8 cellular contexts compared by ENCODE assay signal in the genomic region with DNA sequence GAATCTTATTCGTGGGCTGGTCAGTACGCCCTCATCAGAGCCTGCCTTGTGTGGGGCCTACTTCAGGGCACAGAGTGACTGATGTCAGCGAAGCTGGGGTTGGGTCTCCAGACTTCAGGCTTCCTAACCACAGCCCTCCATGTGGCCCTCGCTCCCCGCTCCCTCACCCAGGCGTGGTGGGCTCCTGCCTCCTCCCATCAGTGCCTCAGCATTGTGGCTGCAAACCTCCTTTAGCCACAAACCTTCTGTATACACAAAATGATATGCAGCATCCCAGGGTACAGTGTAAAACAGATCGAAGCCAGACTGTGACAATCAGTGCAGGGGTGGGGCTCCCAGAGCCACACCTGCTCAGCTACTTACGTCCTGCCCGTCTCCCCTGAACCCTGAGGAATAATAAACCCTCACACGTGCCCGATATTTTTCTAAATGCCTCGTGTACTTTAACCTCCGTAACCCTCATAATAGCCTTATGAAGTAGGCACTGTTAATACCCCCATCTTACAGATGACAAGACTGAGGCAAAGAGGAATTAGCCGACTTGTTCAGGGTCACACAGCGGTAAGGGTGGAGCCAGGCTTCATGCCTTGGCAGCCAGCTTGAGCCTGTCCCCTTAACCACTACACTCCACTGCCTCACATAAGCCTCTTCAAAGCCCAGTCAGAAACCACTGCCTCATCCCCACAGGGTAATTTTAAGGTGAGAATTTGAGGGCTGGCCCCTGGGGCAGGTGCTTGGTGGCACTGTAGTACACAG. TPM values are rescaled to one million over a fixed set of nuclear protein-coding genes. Genes with fewer than 3 reads are reported as not detected.
DNase-seq lines count a peak whose midpoint lies in the region; ATAC-seq and TF ChIP-seq lines count a peak whose summit lies in the region.

No MANE protein-coding gene starts in this region.

- TF ChIP-seq CTCF in right atrium auricular region (IDR thresholded peaks at IDR 0.05) (no peak), transverse colon (IDR thresholded peaks at IDR 0.05) (no peak)

- H3K4me1 ChIP-seq in right atrium auricular region (peaks cover 0 to 39% of the 10 kb centered on the region in 2 donors), transverse colon (peaks cover 32 to 43% (median 42%) of the 10 kb centered on the region in 4 donors)

- DNase-seq in T follicular helper cell (ENCODE audit: low read depth) (peak; percentile 20), right atrium auricular region (ENCODE audit: low spot score) (no peak), transverse colon (peak; percentile 44), NCI-H69 (lab: John Stamatoyannopoulos, UW) (no peak), OCI-M1 (lab: John Stamatoyannopoulos, UW) (no peak), AG08395 (ENCODE audit: low spot score) (no peak)

- TF ChIP-seq EP300 in transverse colon (IDR thresholded peaks at IDR 0.05; ENCODE audit: low read depth): no peak

- 23 to 51% methylated on average over 4 to 15 of the region's 15 CpGs for WGBS in transverse colon (ENCODE audit: low coverage in 1 of 2), 2 donors

- H3K27ac ChIP-seq in right atrium auricular region: peak overlapping the region; percentile 74 to 79
- H3K27ac ChIP-seq in transverse colon: peak overlapping the region; percentile 82 to 92 (median 86)

- intact Hi-C loops in transverse colon (cut with DNase I; ENCODE audit: low total_unique reads): no loop called here

- peak; percentile 38 for ATAC-seq in GM18861 (IDR thresholded peaks at IDR 0.05; ENCODE audit: unreplicated experiment)
- ATAC-seq in HG02763 (IDR thresholded peaks at IDR 0.05; ENCODE audit: unreplicated experiment): peak; percentile 30

- no peak for TF ChIP-seq POLR2A in transverse colon (IDR thresholded peaks at IDR 0.05)

- H3K9me3 ChIP-seq in right atrium auricular region: no peaks in the 10 kb centered on the region
- H3K9me3 ChIP-seq in transverse colon: no peaks in the 10 kb centered on the region

- H3K27me3 ChIP-seq in right atrium auricular region (no peaks in the 10 kb centered on the region), transverse colon (no peaks in the 10 kb centered on the region)

- no peak overlapping the region for H3K4me3 ChIP-seq in right atrium auricular region
- H3K4me3 ChIP-seq in transverse colon: no peak overlapping the region

- in situ Hi-C loops in transverse colon (cut with MboI; ENCODE audit: low pct_ligation_motif_present in 1 of 4, low pct_unique_long_range_greater_than_20kb in 1 of 4, low sequenced_read_pairs in 3 of 4): loop anchor here in 1 of 4 donors (10.0 kb wide), 1 partner anchor 48 kb away; the partner anchor contains the start of gene VSIR

- no peaks in the 10 kb centered on the region for H3K36me3 ChIP-seq in right atrium auricular region
- no peaks in the 10 kb centered on the region for H3K36me3 ChIP-seq in transverse colon

RNA-seq across cellular contexts. Expression of gene C10orf105, which starts 7.3 kb away (rescaled TPM):
- 1 to 10 TPM in 1 of 2 donors, not detected in 1; 1.3 TPM for total RNA-seq in right atrium auricular region
- total RNA-seq in transverse colon: under 1 TPM in 1 of 4 donors, not detected in 3; 0.16 TPM

RNA-seq across cellular contexts. Expression of gene VSIR, which starts 46.5 kb away (rescaled TPM):
- total RNA-seq in right atrium auricular region (10 to 100 TPM; 36.1 to 56.0 TPM), transverse colon (10 to 100 TPM; 54.3 to 77.0 (median 61.6) TPM)

Comparison
In these comparisons a context has a peak if more than half of its experiments do, and no peak if none do; other contexts are left out.
1. DNase-seq: peak in T follicular helper cell (single experiment) and transverse colon (single experiment); none in right atrium auricular region (single experiment), NCI-H69 (single experiment), OCI-M1 (single experiment) and AG08395 (single experiment).